In the genomic region with DNA sequence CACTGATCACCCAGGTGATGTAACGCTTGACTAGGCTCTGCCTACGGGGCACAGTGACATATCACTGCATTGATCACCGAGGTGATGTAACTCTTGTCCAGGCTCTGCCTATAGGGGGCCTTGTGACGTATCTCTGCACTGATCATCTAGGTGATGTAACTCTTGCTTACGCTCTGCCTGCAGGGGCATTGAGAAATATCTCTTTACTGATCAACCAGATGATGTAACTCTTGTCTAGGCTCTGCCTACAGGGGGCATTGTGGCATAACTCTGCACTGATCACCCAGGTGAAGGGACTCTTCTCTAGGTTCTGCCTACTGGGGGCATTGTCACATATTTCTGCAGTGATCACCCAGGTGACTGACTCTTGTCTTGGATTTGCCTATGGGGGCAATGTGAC, we compare ENCODE assay signal across 14 cellular contexts. TPM values are rescaled to one million over a fixed set of nuclear protein-coding genes. Genes with fewer than 3 reads are reported as not detected.
DNase-seq lines count a peak whose midpoint lies in the region; ATAC-seq and TF ChIP-seq lines count a peak whose summit lies in the region.
"Not testable (repeated sequence)": the region's sequence is repeated elsewhere in the genome, so short reads cannot be mapped to it uniquely, and the experiment has no call there.
"Had no signal": no experiment of that assay in that cellular context is flagged by ENCODE, and none has a peak within 500 bp of the region (broad histone marks: within the 10 kb centered on the region; RNA-seq: fewer than 3 reads in every experiment).

No MANE protein-coding gene starts in this region.

- not testable (repeated sequence) for H3K4me3 ChIP-seq in A673 (ENCODE audit: low read depth, low read length, poor library complexity, severe bottlenecking); GM06990 (replicated peaks; ENCODE audit: low read depth, low read length); SK-N-SH (ENCODE audit: low read depth in 2 of 2, low read length in 1 of 2); fibroblast of mammary gland (ENCODE audit: control insufficient read depth, low read depth, low read length); naive thymus-derived CD4-positive, alpha-beta T cell (ENCODE audit: low read length)

- POLR2A ChIA-PET in A673 (lab: Charles Lee; ENCODE audit: low non-redundant PET); SK-N-SH (lab: Yijun Ruan, JAX); naive thymus-derived CD4-positive, alpha-beta T cell (lab: Charles Lee): not testable (repeated sequence)

- H3K4me3 Mint-ChIP-seq in HFFc6; activated naive CD8-positive, alpha-beta T cell treated with anti-CD3 and anti-CD28 coated beads for 36 hours; naive thymus-derived CD4-positive, alpha-beta T cell: not testable (repeated sequence)

- H3K4me1 ChIP-seq in A673 (ENCODE audit: insufficient read depth, low read length, poor library complexity, severe bottlenecking); SK-N-SH (ENCODE audit: control insufficient read depth in 1 of 2, insufficient read depth in 2 of 2, low read depth in 1 of 2, low read length in 1 of 2); naive thymus-derived CD4-positive, alpha-beta T cell (ENCODE audit: control insufficient read depth in 2 of 2, insufficient read depth in 2 of 2, low read length in 2 of 2): not testable (repeated sequence)

- intact Hi-C loops in A673 (cut with micrococcal nuclease; ENCODE audit: unreplicated experiment) = not testable (repeated sequence)
- intact Hi-C loops in naive thymus-derived CD4-positive, alpha-beta T cell (cut with micrococcal nuclease) = loop anchor here in 1 of 2 donors (5.0 kb wide), 1 partner anchor 370 kb away; no protein-coding TSS in a partner anchor

- not testable (repeated sequence) for H3K36me3 Mint-ChIP-seq in HFFc6 (ENCODE audit: low read depth); activated naive CD8-positive, alpha-beta T cell treated with anti-CD3 and anti-CD28 coated beads for 36 hours
- H3K36me3 Mint-ChIP-seq in naive thymus-derived CD4-positive, alpha-beta T cell = peaks cover 0 to 26% (median 0%) of the 10 kb centered on the region in 5 donors

- H3K4me1 Mint-ChIP-seq in HFFc6 (ENCODE audit: low read depth) = not testable (repeated sequence)
- peaks cover 21% of the 10 kb centered on the region for H3K4me1 Mint-ChIP-seq in activated naive CD8-positive, alpha-beta T cell treated with anti-CD3 and anti-CD28 coated beads for 36 hours
- H3K4me1 Mint-ChIP-seq in naive thymus-derived CD4-positive, alpha-beta T cell = peaks cover 4 to 14% (median 7%) of the 10 kb centered on the region in 7 donors

- not testable (repeated sequence) for H3K27me3 Mint-ChIP-seq in HFFc6 (ENCODE audit: insufficient read depth); naive thymus-derived CD4-positive, alpha-beta T cell
- peaks cover 10% of the 10 kb centered on the region for H3K27me3 Mint-ChIP-seq in activated naive CD8-positive, alpha-beta T cell treated with anti-CD3 and anti-CD28 coated beads for 36 hours

- ATAC-seq in naive thymus-derived CD4-positive, alpha-beta T cell = peak; percentile 9

- not testable (repeated sequence) for TF ChIP-seq EP300 in SK-N-SH (IDR thresholded peaks at IDR 0.05; ENCODE audit: borderline replicate concordance in 1 of 2, low read depth in 1 of 2, low read length in 1 of 2)

- H3K9me2 ChIP-seq in SK-N-SH = not testable (repeated sequence)

- not testable (repeated sequence) for TF ChIP-seq RAD21 in SK-N-SH (IDR thresholded peaks at IDR 0.05; ENCODE audit: low read length)

- not testable (repeated sequence) for H4K20me1 ChIP-seq in SK-N-SH (ENCODE audit: insufficient read depth)

- not testable (repeated sequence) for BruUV-seq in A673 (replicated peaks; lab: Mats Ljungman, UMichigan)

- not testable (repeated sequence) for H3K27ac Mint-ChIP-seq in HFFc6; naive thymus-derived CD4-positive, alpha-beta T cell
- peak overlapping the region; percentile 78 for H3K27ac Mint-ChIP-seq in activated naive CD8-positive, alpha-beta T cell treated with anti-CD3 and anti-CD28 coated beads for 36 hours

- peaks cover 36% of the 10 kb centered on the region for H3K9me3 Mint-ChIP-seq in HFFc6
- H3K9me3 Mint-ChIP-seq in activated naive CD8-positive, alpha-beta T cell treated with anti-CD3 and anti-CD28 coated beads for 36 hours = peaks cover 32% of the 10 kb centered on the region
- peaks cover 16 to 38% (median 30%) of the 10 kb centered on the region in 11 donors for H3K9me3 Mint-ChIP-seq in naive thymus-derived CD4-positive, alpha-beta T cell

- not testable (repeated sequence) for H3K27ac ChIP-seq in A673 (ENCODE audit: low read depth, low read length, poor library complexity, severe bottlenecking); SK-N-SH (ENCODE audit: low read depth in 2 of 2, low read length in 1 of 2); naive thymus-derived CD4-positive, alpha-beta T cell (ENCODE audit: low read depth, low read length)

- not testable (repeated sequence) for H3K4me2 ChIP-seq in SK-N-SH

- H3K9me3 ChIP-seq in A673 (ENCODE audit: low read depth, low read length, poor library complexity, severe bottlenecking); SK-N-SH; naive thymus-derived CD4-positive, alpha-beta T cell (ENCODE audit: control insufficient read depth in 2 of 3, low read length in 3 of 3): not testable (repeated sequence)

- H2AFZ ChIP-seq in SK-N-SH (ENCODE audit: low read depth) = not testable (repeated sequence)

- not testable (repeated sequence) for H3K36me3 ChIP-seq in A673 (ENCODE audit: insufficient read depth, low read length, poor library complexity, severe bottlenecking); GM06990 (ENCODE audit: control insufficient read depth, insufficient read depth, low read length); SK-N-SH (replicated peaks in 1 of 2; ENCODE audit: control insufficient read depth in 1 of 2, insufficient read depth in 2 of 2, low read length in 1 of 2); naive thymus-derived CD4-positive, alpha-beta T cell (ENCODE audit: control insufficient read depth in 2 of 3, insufficient read depth in 3 of 3, low read length in 3 of 3)

- H3K79me2 ChIP-seq in SK-N-SH (ENCODE audit: insufficient read depth) = not testable (repeated sequence)

- not testable (repeated sequence) for H3K27me3 ChIP-seq in A673 (replicated peaks; ENCODE audit: insufficient read depth, low read depth, low read length, poor library complexity); GM06990 (replicated peaks; ENCODE audit: control insufficient read depth, insufficient read depth, low read length); SK-N-SH (ENCODE audit: insufficient read depth); naive thymus-derived CD4-positive, alpha-beta T cell (ENCODE audit: control insufficient read depth in 2 of 2, insufficient read depth in 2 of 2, low read length in 2 of 2)

- H3K9ac ChIP-seq in SK-N-SH = not testable (repeated sequence)

- not testable (repeated sequence) for H3F3A ChIP-seq in SK-N-SH (replicated peaks; ENCODE audit: insufficient read depth)

- DNase-seq in A673 (ENCODE audit: low spot score) = peak; percentile 30
- not testable (repeated sequence) for DNase-seq in GM06990 (ENCODE audit: extremely low read depth, insufficient read length); HFFc6; SK-N-SH; naive thymus-derived CD4-positive, alpha-beta T cell
- DNase-seq in NAMALWA (ENCODE audit: low spot score) = peak; percentile 81
- DNase-seq in activated naive CD8-positive, alpha-beta T cell treated with anti-CD3 and anti-CD28 coated beads for 36 hours = peak; percentile 26
- DNase-seq in fibroblast of mammary gland (ENCODE audit: low read depth) = peak; percentile 29

- TF ChIP-seq CTCF in A673 (conservative IDR thresholded peaks at IDR 0.05; ENCODE audit: low read depth, low read length) = peak; percentile 21; the same call in 1 of the 2 replicates
- peak; percentile 33 for TF ChIP-seq CTCF in GM06990 (IDR thresholded peaks at IDR 0.05; ENCODE audit: insufficient read depth, low read length, poor library complexity, severe bottlenecking)
- TF ChIP-seq CTCF in HFFc6 (IDR thresholded peaks at IDR 0.05) = peak; percentile 21; the same call in 1 of the 2 replicates
- TF ChIP-seq CTCF in SK-N-SH (IDR thresholded peaks at IDR 0.05) = peak; percentile 19; the same call in 1 of the 2 replicates
- not testable (repeated sequence) for TF ChIP-seq CTCF in fibroblast of mammary gland (conservative IDR thresholded peaks at IDR 0.05; ENCODE audit: control insufficient read depth, insufficient read depth, low read depth, low read length)

- CTCF ChIA-PET in A673 (lab: Charles Lee); SK-N-SH (lab: Yijun Ruan, JAX); naive thymus-derived CD4-positive, alpha-beta T cell (lab: Charles Lee): not testable (repeated sequence)

- whole genome bisulfite sequencing in SK-N-SH (ENCODE audit: low lambda C conversion rate) = 15% methylated on average over 5 of the region's 5 CpGs

RNA-seq across cellular contexts. Expression of gene USP14, which starts 50.9 kb away (rescaled TPM):
- 134 and 148 TPM in 2 replicates for total RNA-seq in A673 (2021)
- total RNA-seq in HFFc6 (2021; fragmentation: NEBNext Ultra II Directional; extraction: Animal tissue kit (Norgen Biotek cat#: 25700)) = 100 to 1,000 TPM in 3 of 6 experiments, 10 to 100 TPM in 3; 92.0 to 114 (median 101) TPM
- 22.0 and 22.7 TPM in 2 replicates for polyA plus RNA-seq in SK-N-SH (2012; rRNA removed)
- 36.0 and 43.4 TPM in 2 replicates for polyA plus RNA-seq in SK-N-SH (2012; cell fraction: cytosol; rRNA removed)
- polyA plus RNA-seq in SK-N-SH (2012; cell fraction: nucleus; rRNA removed) = 18.4 and 37.3 TPM in 2 replicates
- total RNA-seq in activated naive CD8-positive, alpha-beta T cell treated with anti-CD3 and anti-CD28 coated beads for 36 hours = 100 to 1,000 TPM; 116 to 121 TPM
- total RNA-seq in naive thymus-derived CD4-positive, alpha-beta T cell = 10 to 100 TPM; 39.2 to 70.6 (median 43.5) TPM
- 10 to 100 TPM; 34.0 to 54.6 TPM for polyA plus RNA-seq in naive thymus-derived CD4-positive, alpha-beta T cell

RNA-seq across cellular contexts. Expression of gene TUBB8B, which starts 58.0 kb away (rescaled TPM):
- 0.77 and 0.79 TPM in 2 replicates for total RNA-seq in A673 (2021)
- total RNA-seq in HFFc6 (2021; fragmentation: NEBNext Ultra II Directional; extraction: Animal tissue kit (Norgen Biotek cat#: 25700)) = not detected
- polyA plus RNA-seq in SK-N-SH (2012; rRNA removed) = not detected in 2 replicates
- not detected in 2 replicates for polyA plus RNA-seq in SK-N-SH (2012; cell fraction: cytosol; rRNA removed)
- polyA plus RNA-seq in SK-N-SH (2012; cell fraction: nucleus; rRNA removed) = 0.04 TPM in 1 of 2 replicates, not detected in the other
- not detected for total RNA-seq in activated naive CD8-positive, alpha-beta T cell treated with anti-CD3 and anti-CD28 coated beads for 36 hours
- total RNA-seq in naive thymus-derived CD4-positive, alpha-beta T cell = not detected
- not detected for polyA plus RNA-seq in naive thymus-derived CD4-positive, alpha-beta T cell
- total RNA-seq: activated naive CD8-positive, alpha-beta T cell treated with anti-CD3 and anti-CD28 coated beads, Interleukin-2, amount 10 ng/mL, durations not matched to agents 7 days and 5 days; cardiac septum; CD8-positive, alpha-beta T cell; heart left ventricle; naive thymus-derived CD8-positive, alpha-beta T cell; pulmonary artery endothelial cell had no signal
- polyA plus RNA-seq: heart left ventricle; naive thymus-derived CD8-positive, alpha-beta T cell had no signal
